In genomic region chr21:35430260-35430659, GRCh38 we compare ENCODE assay signal across 1 cellular context.
TF ChIP-seq lines count a peak whose summit lies in the region.

No MANE protein-coding gene starts in this region.

TF ChIP-seq in K562, 482 proteins besides CTCF, POLR2A, EP300 and RAD21 (continued from another document):
- 0 out of 2 replicates have a peak, but pooled peaks have one; percentile 24 for TF ChIP-seq HBP1 (CRISPR knock-in tag; IDR thresholded peaks at IDR 0.05)
- peak; percentile 90 for TF ChIP-seq ZNF512 (tag; IDR thresholded peaks at IDR 0.05)
- 0 out of 2 replicates have a peak, but pooled peaks have one; percentile 21 for TF ChIP-seq OTX1 (CRISPR knock-in tag; IDR thresholded peaks at IDR 0.05)
- no peak for TF ChIP-seq FOXK2 (conservative IDR thresholded peaks at IDR 0.05 in 1 of 2, IDR thresholded peaks at IDR 0.05 in 1 of 2; ENCODE audit: low read depth in 2 of 2)
TF ChIP-seq in K562: peak in this region for 4.
